ENCODE assay signal across 8 cellular contexts in the genomic region with DNA sequence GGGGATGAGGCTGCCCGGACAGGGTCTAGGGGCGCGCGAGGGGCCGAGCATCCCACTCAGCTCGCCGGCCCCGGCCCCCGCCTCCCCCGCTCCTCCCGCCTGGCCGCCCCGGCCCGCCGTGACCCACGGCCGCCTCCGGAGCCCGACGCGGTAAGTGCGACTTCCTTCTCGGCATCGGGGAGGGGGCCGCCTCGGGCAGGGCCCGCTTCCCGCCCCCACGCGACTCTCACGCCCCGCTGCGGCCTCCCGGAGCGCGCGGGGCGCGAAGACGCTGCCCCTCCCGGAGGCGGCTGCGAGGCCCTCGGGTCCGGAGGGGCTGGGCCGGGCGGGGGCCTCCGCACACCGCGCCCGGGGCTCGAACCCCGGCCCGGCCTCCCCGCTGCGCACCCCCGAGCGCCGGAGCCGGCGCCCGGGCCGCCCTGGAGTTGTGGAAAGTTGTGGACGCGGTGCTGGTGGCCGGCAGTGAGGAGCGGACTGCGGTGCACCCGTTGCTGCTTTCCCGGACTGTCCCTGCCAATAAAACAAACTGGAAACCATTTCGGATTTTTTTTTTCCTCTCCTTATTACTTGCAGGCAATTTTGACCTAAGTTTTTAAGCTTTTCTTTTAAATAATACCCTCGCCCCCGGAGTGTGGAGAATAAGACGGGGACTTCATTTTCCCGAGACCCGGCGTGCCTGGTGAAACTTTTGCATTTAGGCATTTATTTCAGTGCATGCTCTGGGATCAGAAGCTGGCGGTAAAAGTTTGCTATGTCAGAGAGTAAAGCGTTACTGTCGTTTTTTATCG. TPM values are rescaled to one million over a fixed set of nuclear protein-coding genes. Genes with fewer than 3 reads are reported as not detected.
A peak's percentile ranks its signal among the peaks of the same experiment; 100 is the strongest.
DNase-seq lines count a peak whose midpoint lies in the region; ATAC-seq and TF ChIP-seq lines count a peak whose summit lies in the region.

No MANE protein-coding gene starts in this region.

- H3K9me3 Mint-ChIP-seq in CD4-positive, alpha-beta memory T cell = peaks cover 0 to 2% (median 0%) of the 10 kb centered on the region in 8 donors
- no peaks in the 10 kb centered on the region for H3K9me3 Mint-ChIP-seq in activated T-helper 2 cell treated with anti-CD3 and anti-CD28 coated beads, Interferon-gamma antibody, Interleukin-2, Interleukin-4, amounts not matched to agents 10 μg/mL and 5 μg/mL and 100 μg/mL, durations not matched to agents 14 hours and 24 hours and 36 hours

- H2BK12ac ChIP-seq in neuronal stem cell (ENCODE audit: low read length) = peak overlapping the region; percentile 41

- H3K36me3 Mint-ChIP-seq in CD4-positive, alpha-beta memory T cell = peaks cover 0 to 15% of the 10 kb centered on the region in 2 donors
- H3K36me3 Mint-ChIP-seq in activated T-helper 2 cell treated with anti-CD3 and anti-CD28 coated beads, Interferon-gamma antibody, Interleukin-2, Interleukin-4, amounts not matched to agents 10 μg/mL and 5 μg/mL and 100 μg/mL, durations not matched to agents 14 hours and 24 hours and 36 hours (ENCODE audit: low read depth) = peaks cover 17% of the 10 kb centered on the region

- H3K27me3 ChIP-seq in CD4-positive, alpha-beta memory T cell (ENCODE audit: insufficient read depth, low read length) = no peaks in the 10 kb centered on the region
- H3K27me3 ChIP-seq in neuronal stem cell (ENCODE audit: control insufficient read depth in 3 of 3, insufficient read depth in 3 of 3, low read depth in 1 of 3, low read length in 3 of 3) = no peaks in the 10 kb centered on the region

- H4K8ac ChIP-seq in neuronal stem cell (ENCODE audit: low read depth, low read length) = no peak overlapping the region

- peak; percentile 52 for ATAC-seq in GM19397 (IDR thresholded peaks at IDR 0.05; ENCODE audit: unreplicated experiment)

- intact Hi-C loops in CD4-positive, alpha-beta memory T cell (cut with micrococcal nuclease) = loop anchor here (1.0 to 10.0 kb wide), 10 partner anchors 13 to 730 kb away; a partner anchor contains a TSS
- intact Hi-C loops in activated T-helper 2 cell treated with anti-CD3 and anti-CD28 coated beads, Interferon-gamma antibody, Interleukin-2, Interleukin-4, amounts not matched to agents 10 μg/mL and 5 μg/mL and 100 μg/mL, durations not matched to agents 14 hours and 24 hours and 36 hours (cut with micrococcal nuclease) = loop anchor here (1.0 to 5.0 kb wide), 6 partner anchors 13 to 138 kb away; a partner anchor contains a TSS

- peak overlapping the region; percentile 82 for H3K27ac ChIP-seq in CD4-positive, alpha-beta memory T cell (ENCODE audit: low read depth, low read length)
- H3K27ac ChIP-seq in neuronal stem cell (replicated peaks; ENCODE audit: low read length) = peak overlapping the region; percentile 77

- peak overlapping the region; percentile 70 for H2AK5ac ChIP-seq in neuronal stem cell (ENCODE audit: low read depth, low read length)

- H3K79me1 ChIP-seq in neuronal stem cell (ENCODE audit: low read depth, low read length) = peaks cover 3% of the 10 kb centered on the region

- no peaks in the 10 kb centered on the region for H3K9me3 ChIP-seq in CD4-positive, alpha-beta memory T cell (ENCODE audit: control insufficient read depth in 1 of 2, low read length in 2 of 2)
- H3K9me3 ChIP-seq in neuronal stem cell (replicated peaks in 1 of 2; ENCODE audit: control insufficient read depth in 2 of 2, insufficient read depth in 1 of 2, low read depth in 1 of 2, low read length in 2 of 2) = no peaks in the 10 kb centered on the region

- POLR2A ChIA-PET in CD4-positive, alpha-beta memory T cell (lab: Charles Lee; ENCODE audit: partially characterized antibody) = interaction anchor here (1.1 to 6.3 kb wide), 11 partner anchors 9 to 189 kb away, joined by 3 to 100 read pairs (median 5); a partner anchor contains a TSS

- H3K4me3 Mint-ChIP-seq in CD4-positive, alpha-beta memory T cell = peak overlapping the region; percentile 81 to 98 (median 94)
- peak overlapping the region; percentile 85 for H3K4me3 Mint-ChIP-seq in activated T-helper 2 cell treated with anti-CD3 and anti-CD28 coated beads, Interferon-gamma antibody, Interleukin-2, Interleukin-4, amounts not matched to agents 10 μg/mL and 5 μg/mL and 100 μg/mL, durations not matched to agents 14 hours and 24 hours and 36 hours (ENCODE audit: low read depth)

- H3K9ac ChIP-seq in neuronal stem cell (ENCODE audit: low read depth, low read length, poor library complexity) = peak overlapping the region; percentile 96

- peaks cover 47% of the 10 kb centered on the region for H3K4me1 ChIP-seq in CD4-positive, alpha-beta memory T cell (ENCODE audit: insufficient read depth, low read length)
- peaks cover 3 to 6% of the 10 kb centered on the region in 2 donors for H3K4me1 ChIP-seq in neuronal stem cell (ENCODE audit: control insufficient read depth in 2 of 2, insufficient read depth in 1 of 2, low read depth in 1 of 2, low read length in 2 of 2)

- H3K27ac Mint-ChIP-seq in CD4-positive, alpha-beta memory T cell = peak overlapping the region; percentile 79 to 98 (median 92)
- peak overlapping the region; percentile 85 for H3K27ac Mint-ChIP-seq in activated T-helper 2 cell treated with anti-CD3 and anti-CD28 coated beads, Interferon-gamma antibody, Interleukin-2, Interleukin-4, amounts not matched to agents 10 μg/mL and 5 μg/mL and 100 μg/mL, durations not matched to agents 14 hours and 24 hours and 36 hours

- no peak overlapping the region for H2BK120ac ChIP-seq in neuronal stem cell (ENCODE audit: low read depth, low read length)

- CTCF ChIA-PET in CD4-positive, alpha-beta memory T cell (lab: Charles Lee; ENCODE audit: partially characterized antibody) = interaction anchor here (0.7 to 4.8 kb wide), 12 partner anchors 8 to 728 kb away, joined by 3 to 43 read pairs (median 3); a partner anchor contains a TSS

- TF ChIP-seq CTCF in GM20000 (IDR thresholded peaks at IDR 0.05; ENCODE audit: extremely low read depth, missing control alignments) = no peak

- H3K36me3 ChIP-seq in CD4-positive, alpha-beta memory T cell (ENCODE audit: insufficient read depth, low read length) = no peaks in the 10 kb centered on the region
- H3K36me3 ChIP-seq in neuronal stem cell (replicated peaks in 1 of 2; ENCODE audit: control insufficient read depth in 2 of 2, insufficient read depth in 2 of 2, low read length in 2 of 2) = no peaks in the 10 kb centered on the region

- peak overlapping the region; percentile 71 for H3K14ac ChIP-seq in neuronal stem cell (ENCODE audit: low read length)

- H4K91ac ChIP-seq in neuronal stem cell (ENCODE audit: low read depth, low read length, poor library complexity) = no peak overlapping the region

- no peaks in the 10 kb centered on the region for H3K27me3 Mint-ChIP-seq in CD4-positive, alpha-beta memory T cell
- H3K27me3 Mint-ChIP-seq in activated T-helper 2 cell treated with anti-CD3 and anti-CD28 coated beads, Interferon-gamma antibody, Interleukin-2, Interleukin-4, amounts not matched to agents 10 μg/mL and 5 μg/mL and 100 μg/mL, durations not matched to agents 14 hours and 24 hours and 36 hours (ENCODE audit: low read depth) = no peaks in the 10 kb centered on the region

- peak overlapping the region; percentile 57 to 73 for H3K4me3 ChIP-seq in CD4-positive, alpha-beta memory T cell (ENCODE audit: low read length in 2 of 2)
- H3K4me3 ChIP-seq in Jurkat, Clone E6-1 (ENCODE audit: low read length) = peak overlapping the region; percentile 68
- peak overlapping the region; percentile 55 to 97 for H3K4me3 ChIP-seq in neuronal stem cell (ENCODE audit: low read length in 2 of 2)

- H3K4me2 ChIP-seq in neuronal stem cell (ENCODE audit: insufficient read depth, low read length, poor library complexity, severe bottlenecking) = peak overlapping the region; percentile 57

- peak in 4 of 5 donors; percentile 48 to 55 (median 54) for DNase-seq in CD4-positive, alpha-beta memory T cell
- no peak for DNase-seq in Jurkat, Clone E6-1 (ENCODE audit: low read depth, low spot score)
- no peak for DNase-seq in activated T-helper 2 cell treated with anti-CD3 and anti-CD28 coated beads, Interferon-gamma antibody, Interleukin-2, Interleukin-4, amounts not matched to agents 10 μg/mL and 5 μg/mL and 100 μg/mL, durations not matched to agents 14 hours and 24 hours and 36 hours (ENCODE audit: low spot score)
- DNase-seq in foreskin melanocyte = peak; percentile 12
- DNase-seq in neuronal stem cell (ENCODE audit: low spot score) = peak; percentile 11
- no peak for DNase-seq in GM20000 (ENCODE audit: low spot score)
- no peak for DNase-seq in H4 (ENCODE audit: low spot score)

- H3K23ac ChIP-seq in neuronal stem cell (ENCODE audit: low read depth, low read length, poor library complexity) = no peak overlapping the region

- H2AFZ ChIP-seq in neuronal stem cell (ENCODE audit: low read length) = peak overlapping the region; percentile 74

- WGBS in neuronal stem cell (ENCODE audit: extremely low coverage in 2 of 2, insufficient read length in 2 of 2, insufficient replicate concordance in 1 of 2), 2 donors = no CpG with 5 or more reads among the region's 81 CpGs

- no peak overlapping the region for H3K4ac ChIP-seq in neuronal stem cell (ENCODE audit: low read length)

- H3K18ac ChIP-seq in neuronal stem cell (ENCODE audit: low read length) = peak overlapping the region; percentile 98

- H2BK5ac ChIP-seq in neuronal stem cell (ENCODE audit: low read length) = peak overlapping the region; percentile 75

- peaks cover 39 to 60% (median 46%) of the 10 kb centered on the region in 4 donors for H3K4me1 Mint-ChIP-seq in CD4-positive, alpha-beta memory T cell
- peaks cover 51% of the 10 kb centered on the region for H3K4me1 Mint-ChIP-seq in activated T-helper 2 cell treated with anti-CD3 and anti-CD28 coated beads, Interferon-gamma antibody, Interleukin-2, Interleukin-4, amounts not matched to agents 10 μg/mL and 5 μg/mL and 100 μg/mL, durations not matched to agents 14 hours and 24 hours and 36 hours (ENCODE audit: low read depth)

- no peak overlapping the region for H2BK15ac ChIP-seq in neuronal stem cell (ENCODE audit: low read length)

RNA-seq across cellular contexts. Expression of a gene that starts 12.9 kb away (rescaled TPM):
- 10 to 100 TPM; 16.8 to 19.3 TPM for total RNA-seq in CD4-positive, alpha-beta memory T cell
- polyA plus RNA-seq in CD4-positive, alpha-beta memory T cell = 10 to 100 TPM; 46.2 to 53.1 TPM
- not detected for polyA plus RNA-seq in Jurkat, Clone E6-1 (2012; ENCODE audit: insufficient read depth, insufficient read length)
- total RNA-seq in activated T-helper 2 cell treated with anti-CD3 and anti-CD28 coated beads, Interferon-gamma antibody, Interleukin-2, Interleukin-4, amounts not matched to agents 10 μg/mL and 5 μg/mL and 100 μg/mL, durations not matched to agents 14 hours and 24 hours and 36 hours = 17.6 and 17.8 TPM in 2 replicates
- not detected for polyA plus RNA-seq in neuronal stem cell (2013, experiment 1 of 2)
- polyA plus RNA-seq in neuronal stem cell (2013, experiment 2 of 2) = not detected
- 1.3 and 2.7 TPM in 2 replicates for total RNA-seq in H4 (2014; rRNA removed; shearing (Covaris generic))

RNA-seq across cellular contexts. Expression of a gene that starts 16.9 kb away (rescaled TPM):
- 10 to 100 TPM; 37.6 to 38.4 TPM for total RNA-seq in CD4-positive, alpha-beta memory T cell
- 10 to 100 TPM; 18.6 to 23.1 TPM for polyA plus RNA-seq in CD4-positive, alpha-beta memory T cell
- 10.9 TPM for polyA plus RNA-seq in Jurkat, Clone E6-1 (2012; ENCODE audit: insufficient read depth, insufficient read length)
- 30.1 and 32.2 TPM in 2 replicates for total RNA-seq in activated T-helper 2 cell treated with anti-CD3 and anti-CD28 coated beads, Interferon-gamma antibody, Interleukin-2, Interleukin-4, amounts not matched to agents 10 μg/mL and 5 μg/mL and 100 μg/mL, durations not matched to agents 14 hours and 24 hours and 36 hours
- 31.5 TPM for polyA plus RNA-seq in neuronal stem cell (2013, experiment 1 of 2)
- 30.7 TPM for polyA plus RNA-seq in neuronal stem cell (2013, experiment 2 of 2)
- 47.1 and 67.4 TPM in 2 replicates for total RNA-seq in H4 (2014; rRNA removed; shearing (Covaris generic))

Comparison
In these comparisons a context has a peak if more than half of its experiments do, and no peak if none do; other contexts are left out.
1. DNase-seq: peak in CD4-positive, alpha-beta memory T cell (4 of 5), foreskin melanocyte (single experiment) and neuronal stem cell (single experiment); none in Jurkat, Clone E6-1 (single experiment), activated T-helper 2 cell treated with anti-CD3 and anti-CD28 coated beads, Interferon-gamma antibody, Interleukin-2, Interleukin-4, amounts not matched to agents 10 μg/mL and 5 μg/mL and 100 μg/mL, durations not matched to agents 14 hours and 24 hours and 36 hours (single experiment), GM20000 (single experiment) and H4 (single experiment).
2. Peak in every context shown above with its lines, with median percentiles within 50 percentile points of each other: H3K4me3 ChIP-seq.